27 cellular contexts compared by ENCODE assay signal in the genomic region with DNA sequence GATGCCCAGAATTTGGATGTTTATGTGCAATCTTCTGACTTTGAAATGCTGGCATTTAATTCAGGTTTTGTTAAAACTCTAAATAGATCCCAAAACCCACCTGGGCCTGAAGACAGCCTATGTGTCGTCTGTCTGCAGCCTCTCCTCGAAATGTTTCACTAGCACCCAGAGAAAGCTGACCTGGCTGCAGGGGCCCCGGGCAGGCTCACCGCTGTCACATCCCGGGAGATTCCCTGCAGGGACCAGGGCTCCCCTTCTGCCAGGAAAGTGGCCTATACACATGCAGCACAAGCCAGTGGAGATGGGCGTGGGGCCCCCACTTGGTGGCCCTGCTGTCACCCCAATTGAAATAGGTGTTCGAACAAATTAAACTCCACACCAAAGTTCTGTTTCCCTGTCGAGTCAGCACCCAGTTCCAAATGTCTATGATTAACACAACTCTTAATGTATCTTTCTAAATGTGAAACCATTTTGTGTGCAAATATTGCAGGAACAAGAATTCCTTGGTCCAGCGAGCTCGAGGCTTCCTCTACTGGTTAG.
"Had no signal": no experiment of that assay in that cellular context is flagged by ENCODE, and none has a peak within 500 bp of the region (broad histone marks: within the 10 kb centered on the region; RNA-seq: fewer than 3 reads in every experiment).

No MANE protein-coding gene starts in this region.

- H3K36me3 ChIP-seq: gastroesophageal sphincter, heart left ventricle, left ventricle myocardium inferior, lower lobe of right lung, neutrophil, right lobe of liver, suprapubic skin, transverse colon had no signal

- H3K4me3 Mint-ChIP-seq: memory B cell; mesothelial cell of epicardium; naive B cell; natural killer cell treated with Interleukin-12 subunit alpha and Interleukin-12 subunit beta and Interleukin-15 and Interleukin-18, amount 100 ng/mL, for 72 hours; neural crest cell; stimulated activated naive B cell treated with anti-CD40 and anti-IgM and Interleukin-4, amounts not matched to agents 10 μg/mL and 1 μg/mL and 100 μg/mL, for 72 hours; stimulated activated naive CD8-positive, alpha-beta T cell treated with anti-CD3 and anti-CD28 coated beads, Interleukin-15, Interleukin-2, amounts not matched to agents 100 ng/mL and 50 ng/mL, for 24 hours had no signal

- H3K9me3 ChIP-seq: gastroesophageal sphincter, heart left ventricle, left ventricle myocardium inferior, lower lobe of right lung, mucosa of descending colon, neutrophil, right lobe of liver, suprapubic skin, transverse colon had no signal

- H3K27me3 Mint-ChIP-seq: stimulated activated naive CD8-positive, alpha-beta T cell treated with anti-CD3 and anti-CD28 coated beads, Interleukin-15, Interleukin-2, amounts not matched to agents 100 ng/mL and 50 ng/mL, for 24 hours had no signal

- H3K27ac Mint-ChIP-seq: memory B cell; mesothelial cell of epicardium; naive B cell; natural killer cell treated with Interleukin-12 subunit alpha and Interleukin-12 subunit beta and Interleukin-15 and Interleukin-18, amount 100 ng/mL, for 72 hours; progenitor cell of endocrine pancreas; stimulated activated naive B cell treated with anti-CD40 and anti-IgM and Interleukin-4, amounts not matched to agents 10 μg/mL and 1 μg/mL and 100 μg/mL, for 72 hours; stimulated activated naive CD8-positive, alpha-beta T cell treated with anti-CD3 and anti-CD28 coated beads, Interleukin-15, Interleukin-2, amounts not matched to agents 100 ng/mL and 50 ng/mL, for 24 hours had no signal

- H3K4me3 ChIP-seq: coronary artery, gastroesophageal sphincter, heart left ventricle, hepatocyte, left ventricle myocardium inferior, lower lobe of right lung, mucosa of descending colon, right lobe of liver, suprapubic skin, transverse colon had no signal

- ATAC-seq: gastroesophageal sphincter; lower lobe of right lung; mucosa of descending colon; natural killer cell treated with Interleukin-12 subunit alpha and Interleukin-12 subunit beta and Interleukin-15 and Interleukin-18, amount 100 ng/mL, for 72 hours; right lobe of liver; stimulated activated naive B cell treated with anti-CD40 and anti-IgM and Interleukin-4, amounts not matched to agents 10 μg/mL and 1 μg/mL and 100 μg/mL, for 72 hours had no signal

- H3K27me3 ChIP-seq: hepatocyte, right lobe of liver, suprapubic skin, transverse colon had no signal

- H3K4me1 ChIP-seq: gastroesophageal sphincter, lower lobe of right lung, parathyroid adenoma, right lobe of liver, suprapubic skin, transverse colon had no signal

- H3K9ac ChIP-seq: parathyroid adenoma had no signal

- H3K4me2 ChIP-seq: hepatocyte had no signal

- H3K36me3 Mint-ChIP-seq: memory B cell; mesothelial cell of epicardium; natural killer cell treated with Interleukin-12 subunit alpha and Interleukin-12 subunit beta and Interleukin-15 and Interleukin-18, amount 100 ng/mL, for 72 hours; stimulated activated naive B cell treated with anti-CD40 and anti-IgM and Interleukin-4, amounts not matched to agents 10 μg/mL and 1 μg/mL and 100 μg/mL, for 72 hours had no signal

- H3K9me3 Mint-ChIP-seq: memory B cell; mesothelial cell of epicardium; natural killer cell treated with Interleukin-12 subunit alpha and Interleukin-12 subunit beta and Interleukin-15 and Interleukin-18, amount 100 ng/mL, for 72 hours; neural crest cell; stimulated activated naive CD8-positive, alpha-beta T cell treated with anti-CD3 and anti-CD28 coated beads, Interleukin-15, Interleukin-2, amounts not matched to agents 100 ng/mL and 50 ng/mL, for 24 hours had no signal

- H3K4me1 Mint-ChIP-seq: memory B cell; mesothelial cell of epicardium; neural crest cell; stimulated activated naive B cell treated with anti-CD40 and anti-IgM and Interleukin-4, amounts not matched to agents 10 μg/mL and 1 μg/mL and 100 μg/mL, for 72 hours had no signal

- DNase-seq: dermis blood vessel endothelial cell; effector CD4-positive, alpha-beta T cell; foreskin fibroblast; left cardiac atrium; lower lobe of right lung; mucosa of descending colon; naive B cell; right lobe of liver; small intestine; stimulated activated CD4-positive, alpha-beta T cell treated with anti-CD3 and anti-CD28 coated beads, Interleukin-15, amount 100 ng/mL, for 24 hours; stimulated activated CD4-positive, alpha-beta T cell treated with anti-CD3 and anti-CD28 coated beads, Interleukin-2, amount 100 ng/mL, for 48 hours; stimulated activated naive B cell treated with anti-CD40 and anti-IgM and Interleukin-4, amounts not matched to agents 10 μg/mL and 1 μg/mL and 100 μg/mL, for 72 hours; transverse colon had no signal

- H3K27ac ChIP-seq: coronary artery, gastroesophageal sphincter, heart left ventricle, hepatocyte, left ventricle myocardium inferior, lower lobe of right lung, neutrophil, parathyroid adenoma, right lobe of liver, suprapubic skin, transverse colon had no signal
